In the genomic region with DNA sequence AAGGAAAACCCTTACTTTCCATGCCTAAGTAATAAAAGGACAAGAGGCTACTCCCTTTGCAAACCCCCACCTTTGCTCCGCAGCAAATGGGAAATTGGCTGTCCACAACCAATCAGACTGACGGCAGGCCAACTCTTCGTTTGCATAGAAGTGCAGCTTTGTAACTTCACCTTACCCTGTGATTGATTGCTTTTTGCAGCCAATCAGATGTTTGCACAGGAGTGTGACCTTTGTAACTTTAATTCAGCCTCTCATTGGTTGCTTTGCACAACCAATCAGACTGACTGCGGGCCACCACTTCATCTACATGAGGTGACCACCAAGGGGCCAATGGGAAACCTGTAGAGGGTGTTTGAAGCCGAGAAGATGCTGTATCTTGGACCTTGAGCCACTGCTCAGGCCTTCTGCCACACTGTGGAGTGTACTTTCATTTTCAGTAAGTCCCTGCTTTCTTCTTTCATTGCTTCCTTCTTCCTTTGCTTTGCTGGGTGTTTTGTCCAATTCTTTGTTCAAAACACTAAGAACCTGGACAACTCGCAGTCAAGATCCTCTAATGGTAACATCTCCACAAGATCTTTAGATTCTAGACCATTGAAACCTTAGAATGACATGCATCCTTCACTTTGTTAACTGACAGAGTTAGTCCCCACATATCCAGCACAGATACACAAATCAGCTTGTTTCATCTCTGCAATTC, we compare ENCODE assay signal across 1 cellular context.
TF ChIP-seq lines count a peak whose summit lies in the region.

No MANE protein-coding gene starts in this region.

TF ChIP-seq in HepG2, 621 proteins besides CTCF, POLR2A, EP300 and RAD21 (continued from another document and continues in another):
- TF ChIP-seq, protein P1, sequence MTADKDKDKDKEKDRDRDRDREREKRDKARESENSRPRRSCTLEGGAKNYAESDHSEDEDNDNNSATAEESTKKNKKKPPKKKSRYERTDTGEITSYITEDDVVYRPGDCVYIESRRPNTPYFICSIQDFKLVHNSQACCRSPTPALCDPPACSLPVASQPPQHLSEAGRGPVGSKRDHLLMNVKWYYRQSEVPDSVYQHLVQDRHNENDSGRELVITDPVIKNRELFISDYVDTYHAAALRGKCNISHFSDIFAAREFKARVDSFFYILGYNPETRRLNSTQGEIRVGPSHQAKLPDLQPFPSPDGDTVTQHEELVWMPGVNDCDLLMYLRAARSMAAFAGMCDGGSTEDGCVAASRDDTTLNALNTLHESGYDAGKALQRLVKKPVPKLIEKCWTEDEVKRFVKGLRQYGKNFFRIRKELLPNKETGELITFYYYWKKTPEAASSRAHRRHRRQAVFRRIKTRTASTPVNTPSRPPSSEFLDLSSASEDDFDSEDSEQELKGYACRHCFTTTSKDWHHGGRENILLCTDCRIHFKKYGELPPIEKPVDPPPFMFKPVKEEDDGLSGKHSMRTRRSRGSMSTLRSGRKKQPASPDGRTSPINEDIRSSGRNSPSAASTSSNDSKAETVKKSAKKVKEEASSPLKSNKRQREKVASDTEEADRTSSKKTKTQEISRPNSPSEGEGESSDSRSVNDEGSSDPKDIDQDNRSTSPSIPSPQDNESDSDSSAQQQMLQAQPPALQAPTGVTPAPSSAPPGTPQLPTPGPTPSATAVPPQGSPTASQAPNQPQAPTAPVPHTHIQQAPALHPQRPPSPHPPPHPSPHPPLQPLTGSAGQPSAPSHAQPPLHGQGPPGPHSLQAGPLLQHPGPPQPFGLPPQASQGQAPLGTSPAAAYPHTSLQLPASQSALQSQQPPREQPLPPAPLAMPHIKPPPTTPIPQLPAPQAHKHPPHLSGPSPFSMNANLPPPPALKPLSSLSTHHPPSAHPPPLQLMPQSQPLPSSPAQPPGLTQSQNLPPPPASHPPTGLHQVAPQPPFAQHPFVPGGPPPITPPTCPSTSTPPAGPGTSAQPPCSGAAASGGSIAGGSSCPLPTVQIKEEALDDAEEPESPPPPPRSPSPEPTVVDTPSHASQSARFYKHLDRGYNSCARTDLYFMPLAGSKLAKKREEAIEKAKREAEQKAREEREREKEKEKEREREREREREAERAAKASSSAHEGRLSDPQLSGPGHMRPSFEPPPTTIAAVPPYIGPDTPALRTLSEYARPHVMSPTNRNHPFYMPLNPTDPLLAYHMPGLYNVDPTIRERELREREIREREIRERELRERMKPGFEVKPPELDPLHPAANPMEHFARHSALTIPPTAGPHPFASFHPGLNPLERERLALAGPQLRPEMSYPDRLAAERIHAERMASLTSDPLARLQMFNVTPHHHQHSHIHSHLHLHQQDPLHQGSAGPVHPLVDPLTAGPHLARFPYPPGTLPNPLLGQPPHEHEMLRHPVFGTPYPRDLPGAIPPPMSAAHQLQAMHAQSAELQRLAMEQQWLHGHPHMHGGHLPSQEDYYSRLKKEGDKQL (CRISPR knock-in tag; IDR thresholded peaks at IDR 0.05; ENCODE audit: low read depth): no peak
- TF ChIP-seq ZNF558 (CRISPR knock-in tag; IDR thresholded peaks at IDR 0.05; ENCODE audit: borderline replicate concordance) (no peak), HOXD1 (CRISPR knock-in tag; IDR thresholded peaks at IDR 0.05) (peak; percentile 99), GZF1 (CRISPR knock-in tag; IDR thresholded peaks at IDR 0.05) (no peak), ZNF609 (CRISPR knock-in tag; IDR thresholded peaks at IDR 0.05; ENCODE audit: borderline replicate concordance) (no peak; the same call in 1 of the 2 replicates), ZNF709 (CRISPR knock-in tag; IDR thresholded peaks at IDR 0.05) (peak; percentile 80; the same call in 1 of the 2 replicates), RELA (CRISPR knock-in tag; IDR thresholded peaks at IDR 0.05) (no peak), HHEX (CRISPR knock-in tag; IDR thresholded peaks at IDR 0.05) (peak; percentile 21; the same call in 1 of the 2 replicates), ZNF446 (CRISPR knock-in tag; IDR thresholded peaks at IDR 0.05) (no peak), HES4 (CRISPR knock-in tag; IDR thresholded peaks at IDR 0.05; ENCODE audit: borderline replicate concordance) (no peak), ZNF839 (CRISPR knock-in tag; IDR thresholded peaks at IDR 0.05; ENCODE audit: borderline replicate concordance) (no peak), SOX6 (IDR thresholded peaks at IDR 0.05) (no peak), SOX6 (CRISPR knock-in tag; IDR thresholded peaks at IDR 0.05) (peak; percentile 74), ZKSCAN8 (CRISPR knock-in tag; IDR thresholded peaks at IDR 0.05; ENCODE audit: borderline replicate concordance) (peak; percentile 51; the same call in 1 of the 2 replicates), MEIS1 (CRISPR knock-in tag; IDR thresholded peaks at IDR 0.05; ENCODE audit: borderline replicate concordance) (peak; percentile 97), ATAD3A (CRISPR knock-in tag; IDR thresholded peaks at IDR 0.05) (no peak), IRF1 (CRISPR knock-in tag; IDR thresholded peaks at IDR 0.05; ENCODE audit: low read depth) (peak; percentile 56; the same call in 1 of the 2 replicates), SNRNP70 (IDR thresholded peaks at IDR 0.05; ENCODE audit: low read depth, low read length) (no peak), PATZ1 (CRISPR knock-in tag; IDR thresholded peaks at IDR 0.05) (no peak), CEBPB (IDR thresholded peaks at IDR 0.05; ENCODE audit: borderline replicate concordance, low read depth, low read length) (0 out of 2 replicates have a peak, but pooled peaks have one; percentile 0), ETV6 (CRISPR knock-in tag; conservative IDR thresholded peaks at IDR 0.05) (no peak), THAP8 (CRISPR knock-in tag; IDR thresholded peaks at IDR 0.05; ENCODE audit: borderline replicate concordance) (no peak), HOMEZ (CRISPR knock-in tag; IDR thresholded peaks at IDR 0.05; ENCODE audit: low read depth) (peak; percentile 94), POLR2AphosphoS2 (IDR thresholded peaks at IDR 0.05; ENCODE audit: low read depth, low read length) (no peak), GTF2F1 (IDR thresholded peaks at IDR 0.05; ENCODE audit: low read length) (no peak), NRL (CRISPR knock-in tag; IDR thresholded peaks at IDR 0.05; ENCODE audit: borderline replicate concordance) (no peak), POLR2G (IDR thresholded peaks at IDR 0.05; ENCODE audit: low read depth, low read length) (peak; percentile 83), ZBTB8A (CRISPR knock-in tag; IDR thresholded peaks at IDR 0.05; ENCODE audit: borderline replicate concordance, low read depth) (no peak), NBN (conservative IDR thresholded peaks at IDR 0.05) (no peak), ZSCAN12 (CRISPR knock-in tag; IDR thresholded peaks at IDR 0.05) (no peak), ASH2L (IDR thresholded peaks at IDR 0.05; ENCODE audit: insufficient read length, low read depth, low read length) (peak; percentile 80), ZNF790 (CRISPR knock-in tag; IDR thresholded peaks at IDR 0.05; ENCODE audit: borderline replicate concordance) (no peak), REPIN1 (CRISPR knock-in tag; IDR thresholded peaks at IDR 0.05; ENCODE audit: borderline replicate concordance, low read depth) (no peak), CBX2 (IDR thresholded peaks at IDR 0.05; ENCODE audit: low read depth, low read length) (no peak), CBX2 (CRISPR knock-in tag; IDR thresholded peaks at IDR 0.05; ENCODE audit: low read depth) (no peak), ZNF720 (CRISPR knock-in tag; IDR thresholded peaks at IDR 0.05) (no peak), ZNF557 (CRISPR knock-in tag; IDR thresholded peaks at IDR 0.05) (no peak), RBM22 (optimal IDR thresholded peaks at IDR 0.05; ENCODE audit: low read length) (no peak), CENPX (CRISPR knock-in tag; IDR thresholded peaks at IDR 0.05) (no peak), SP5 (CRISPR knock-in tag; IDR thresholded peaks at IDR 0.05; ENCODE audit: borderline replicate concordance, low read depth) (no peak), SNAPC2 (CRISPR knock-in tag; IDR thresholded peaks at IDR 0.05) (peak; percentile 58; the same call in 1 of the 2 replicates)
- TF ChIP-seq, protein P2, sequence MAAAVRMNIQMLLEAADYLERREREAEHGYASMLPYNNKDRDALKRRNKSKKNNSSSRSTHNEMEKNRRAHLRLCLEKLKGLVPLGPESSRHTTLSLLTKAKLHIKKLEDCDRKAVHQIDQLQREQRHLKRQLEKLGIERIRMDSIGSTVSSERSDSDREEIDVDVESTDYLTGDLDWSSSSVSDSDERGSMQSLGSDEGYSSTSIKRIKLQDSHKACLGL (CRISPR knock-in tag; IDR thresholded peaks at IDR 0.05): no peak
- TF ChIP-seq, protein P3, sequence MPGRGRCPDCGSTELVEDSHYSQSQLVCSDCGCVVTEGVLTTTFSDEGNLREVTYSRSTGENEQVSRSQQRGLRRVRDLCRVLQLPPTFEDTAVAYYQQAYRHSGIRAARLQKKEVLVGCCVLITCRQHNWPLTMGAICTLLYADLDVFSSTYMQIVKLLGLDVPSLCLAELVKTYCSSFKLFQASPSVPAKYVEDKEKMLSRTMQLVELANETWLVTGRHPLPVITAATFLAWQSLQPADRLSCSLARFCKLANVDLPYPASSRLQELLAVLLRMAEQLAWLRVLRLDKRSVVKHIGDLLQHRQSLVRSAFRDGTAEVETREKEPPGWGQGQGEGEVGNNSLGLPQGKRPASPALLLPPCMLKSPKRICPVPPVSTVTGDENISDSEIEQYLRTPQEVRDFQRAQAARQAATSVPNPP (CRISPR knock-in tag; IDR thresholded peaks at IDR 0.05): no peak
- TF ChIP-seq, protein P4, sequence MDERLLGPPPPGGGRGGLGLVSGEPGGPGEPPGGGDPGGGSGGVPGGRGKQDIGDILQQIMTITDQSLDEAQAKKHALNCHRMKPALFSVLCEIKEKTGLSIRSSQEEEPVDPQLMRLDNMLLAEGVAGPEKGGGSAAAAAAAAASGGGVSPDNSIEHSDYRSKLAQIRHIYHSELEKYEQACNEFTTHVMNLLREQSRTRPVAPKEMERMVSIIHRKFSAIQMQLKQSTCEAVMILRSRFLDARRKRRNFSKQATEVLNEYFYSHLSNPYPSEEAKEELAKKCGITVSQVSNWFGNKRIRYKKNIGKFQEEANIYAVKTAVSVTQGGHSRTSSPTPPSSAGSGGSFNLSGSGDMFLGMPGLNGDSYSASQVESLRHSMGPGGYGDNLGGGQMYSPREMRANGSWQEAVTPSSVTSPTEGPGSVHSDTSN (CRISPR knock-in tag; IDR thresholded peaks at IDR 0.05): peak; percentile 90
